ENCODE assay signal across 1 cellular context in the genomic region with DNA sequence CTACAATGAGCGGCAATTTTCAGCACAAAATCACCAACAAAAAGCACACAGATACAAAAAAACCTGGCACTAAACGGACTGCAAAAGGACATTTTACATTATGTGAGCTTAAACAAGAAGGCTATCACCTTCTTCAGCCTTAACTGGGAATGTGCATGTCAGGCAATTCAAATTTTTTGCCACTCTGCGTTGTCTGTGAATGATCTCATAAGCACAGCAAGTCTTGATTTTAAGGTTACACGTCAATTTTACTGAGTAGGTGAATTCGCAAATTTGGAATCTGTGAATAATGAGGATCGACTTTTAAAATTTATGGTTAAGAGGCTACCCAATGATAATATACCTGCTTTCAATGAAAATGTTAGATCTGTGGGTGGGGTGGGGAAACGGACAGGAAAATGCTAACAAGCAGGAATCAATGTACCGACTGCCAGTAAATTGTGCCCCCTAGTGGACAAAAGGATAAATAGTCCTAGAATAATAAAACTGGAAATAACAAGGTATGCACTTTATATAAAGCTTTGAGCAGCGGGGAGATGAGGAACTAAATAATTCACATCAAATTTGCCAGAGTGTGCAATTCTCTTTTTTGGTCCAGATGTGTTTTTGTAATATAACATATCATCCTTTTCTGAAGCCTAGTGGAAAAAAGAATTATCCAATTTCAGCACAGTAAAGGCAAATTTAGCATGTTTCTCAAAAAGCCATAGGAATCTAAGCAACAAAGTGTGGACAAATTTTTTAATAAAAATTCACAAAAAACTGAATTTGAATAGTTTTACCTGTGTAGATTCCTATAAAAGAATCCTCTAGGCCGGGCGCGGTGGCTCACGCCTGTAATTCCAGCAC.
TF ChIP-seq lines count a peak whose summit lies in the region.

No MANE protein-coding gene starts in this region.

TF ChIP-seq in H1, 55 proteins besides CTCF, POLR2A, EP300 and RAD21:
- TF ChIP-seq SIRT6 (IDR thresholded peaks at IDR 0.05; ENCODE audit: low read length) (no peak), BCL11A (IDR thresholded peaks at IDR 0.05; ENCODE audit: low read depth in 2 of 2, low read length in 2 of 2) (no peak), TAF7 (optimal IDR thresholded peaks at IDR 0.05; ENCODE audit: borderline replicate concordance, low read depth, low read length) (no peak), MAFK (IDR thresholded peaks at IDR 0.05; ENCODE audit: low read depth, low read length) (no peak), CTBP2 (IDR thresholded peaks at IDR 0.05; ENCODE audit: borderline replicate concordance, insufficient read depth, insufficient read length, low read length) (no peak), PHF8 (conservative IDR thresholded peaks at IDR 0.05; ENCODE audit: low read depth, low read length) (no peak), YY1 (IDR thresholded peaks at IDR 0.05; ENCODE audit: low read depth, low read length) (no peak), KDM1A (IDR thresholded peaks at IDR 0.05; ENCODE audit: borderline replicate concordance, low read length) (no peak), SUZ12 (IDR thresholded peaks at IDR 0.05; ENCODE audit: low read length) (no peak), RNF2 (IDR thresholded peaks at IDR 0.05; ENCODE audit: borderline replicate concordance, low read depth, low read length, missing control alignments, poor library complexity, severe bottlenecking) (no peak), JUN (IDR thresholded peaks at IDR 0.05; ENCODE audit: low read depth, low read length) (no peak), SIN3A (conservative IDR thresholded peaks at IDR 0.05 in 1 of 2, IDR thresholded peaks at IDR 0.05 in 1 of 2; ENCODE audit: low read depth in 1 of 2, low read length in 2 of 2) (no peak)
